In genomic region chr2:118186110-118186857, GRCh38 we compare ENCODE assay signal across 8 cellular contexts.
DNase-seq lines count a peak whose midpoint lies in the region; ATAC-seq and TF ChIP-seq lines count a peak whose summit lies in the region.

No MANE protein-coding gene starts in this region.

- peak; percentile 50 for DNase-seq in COLO829 (ENCODE audit: low spot score)
- DNase-seq in HL-60 (ENCODE audit: low read depth in 1 of 2, low spot score in 1 of 2), result peak; percentile 71 to 76
- DNase-seq in NOMO-1 (lab: John Stamatoyannopoulos, UW; ENCODE audit: unreplicated experiment in 2 of 2), result peak; percentile 78 to 83
- peak; percentile 89 for DNase-seq in activated CD8-positive, alpha-beta memory T cell treated with anti-CD3 and anti-CD28 coated beads, Interleukin-2, amount 50 U/mL, for 4 hours
- peak; percentile 88 for DNase-seq in epidermal melanocyte (ENCODE audit: insufficient read length, low spot score)
- DNase-seq in mucosa of descending colon, result peak; percentile 79 to 87 (median 81)
- peak; percentile 67 to 73 for DNase-seq in stimulated activated CD8-positive, alpha-beta memory T cell treated with anti-CD3 and anti-CD28 coated beads, Interleukin-4, amount 100 ng/mL, for 1 hour (ENCODE audit: low read depth in 2 of 2, low spot score in 1 of 2)

- 0 out of 2 replicates have a peak overlapping the region, but pooled peaks have one; percentile 28 for H3K27ac ChIP-seq in HL-60 (replicated peaks)

- ATAC-seq in GM19463 (IDR thresholded peaks at IDR 0.05; ENCODE audit: unreplicated experiment) (peak; percentile 90), mucosa of descending colon (peak; percentile 92)

- H3K4me1 ChIP-seq in mucosa of descending colon (ENCODE audit: low read depth), result peaks cover 4% of the 10 kb centered on the region

- no peaks in the 10 kb centered on the region for H3K36me3 ChIP-seq in mucosa of descending colon (ENCODE audit: low read depth)

- intact Hi-C loops in mucosa of descending colon (cut with DNase I, micrococcal nuclease), result no loop called here

- TF ChIP-seq CTCF in HL-60 (IDR thresholded peaks at IDR 0.05; ENCODE audit: insufficient read depth, low read length) (no peak), mucosa of descending colon (IDR thresholded peaks at IDR 0.05) (no peak)

- H3K4me3 ChIP-seq in HL-60 (replicated peaks; ENCODE audit: insufficient read depth, low read length) (peak overlapping the region; percentile 44), mucosa of descending colon (peak overlapping the region; percentile 14)

- no peaks in the 10 kb centered on the region for H3K9me3 ChIP-seq in mucosa of descending colon

- H3K27me3 ChIP-seq in HL-60 (ENCODE audit: insufficient read depth, poor library complexity, severe bottlenecking), result no peaks in the 10 kb centered on the region

Comparison
In these comparisons a context has a peak if more than half of its experiments do, and no peak if none do; other contexts are left out.
1. Peak in every context shown above with its lines: DNase-seq, ATAC-seq, H3K4me3 ChIP-seq and H3K27ac ChIP-seq.